In the genomic region with DNA sequence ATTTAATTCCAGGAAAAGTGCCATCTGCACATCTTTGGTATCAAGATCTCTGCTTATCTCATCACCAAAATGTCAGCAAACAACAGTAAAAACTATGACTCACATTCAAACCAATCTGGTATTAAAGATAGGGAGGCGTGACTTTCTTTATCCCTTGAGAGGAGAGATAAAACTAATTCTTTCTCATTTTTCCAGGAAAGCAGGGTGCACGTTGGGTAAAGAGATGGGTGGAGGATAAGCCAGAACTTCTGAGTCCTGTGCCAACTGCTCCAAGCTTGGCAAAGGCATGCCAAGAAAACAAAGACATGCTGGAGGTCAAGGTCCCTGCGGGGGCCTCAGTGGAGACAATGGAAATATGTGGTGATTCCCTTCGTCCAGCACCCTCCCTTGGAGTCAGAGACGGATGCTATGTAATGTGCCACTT, we compare ENCODE assay signal across 20 cellular contexts.
A peak's percentile ranks its signal among the peaks of the same experiment; 100 is the strongest.
DNase-seq lines count a peak whose midpoint lies in the region; ATAC-seq, FAIRE-seq and TF ChIP-seq lines count a peak whose summit lies in the region.
"Had no signal": no experiment of that assay in that cellular context is flagged by ENCODE, and none has a peak within 500 bp of the region (broad histone marks: within the 10 kb centered on the region; RNA-seq: fewer than 3 reads in every experiment).

No MANE protein-coding gene starts in this region.

- ATAC-seq in K562 = no peak

- H3K4me1 ChIP-seq in K562 (replicated peaks in 1 of 2; ENCODE audit: control insufficient read depth in 2 of 2, insufficient read depth in 2 of 2, low read length in 2 of 2) = peaks cover 4 to 14% of the 10 kb centered on the region in 2 experiments
- H3K4me1 ChIP-seq in parathyroid adenoma = peaks cover 11% of the 10 kb centered on the region
- H3K4me1 ChIP-seq in BE2C = no peaks in the 10 kb centered on the region

- H3K9me3 ChIP-seq in K562 (replicated peaks; ENCODE audit: control insufficient read depth, insufficient read depth, low read depth, low read length) = 0 out of 2 replicates have a peak, but pooled peaks cover 3% of the 10 kb centered on the region
- H3K9me3 ChIP-seq in parathyroid adenoma (ENCODE audit: control insufficient read depth, low read length) = no peaks in the 10 kb centered on the region
- no peaks in the 10 kb centered on the region; the same call in none of the 2 replicates for H3K9me3 ChIP-seq in BE2C

- POLR2A ChIA-PET in K562 (lab: Yijun Ruan, JAX) = no interaction called here

- H3K9ac ChIP-seq in K562 (ENCODE audit: insufficient read depth in 1 of 2, low read depth in 2 of 2, low read length in 2 of 2) (no peak overlapping the region), parathyroid adenoma (no peak overlapping the region)

- 10% methylated on average over 5 of the region's 5 CpGs for WGBS in K562 (ENCODE audit: insufficient coverage, low coverage, missing lambda C conversion rate)

- peak; percentile 97 for TF ChIP-seq EP300 in K562 (IDR thresholded peaks at IDR 0.05; ENCODE audit: low read length)

- TF ChIP-seq CTCF in K562 (IDR thresholded peaks at IDR 0.05 in 2 of 3, conservative IDR thresholded peaks at IDR 0.05 in 1 of 3; ENCODE audit: insufficient read depth in 2 of 3, low read depth in 1 of 3, low read length in 3 of 3) = no peak
- no peak for TF ChIP-seq CTCF in parathyroid adenoma (IDR thresholded peaks at IDR 0.05)
- TF ChIP-seq CTCF in BE2C (IDR thresholded peaks at IDR 0.05; ENCODE audit: low read depth, low read length) = no peak

- peak; percentile 10 for DNase-seq in EL
- DNase-seq in NCI-H226 = peak; percentile 47
- DNase-seq in K562 (ENCODE audit: extremely low read depth in 1 of 4, low spot score in 3 of 4) = peak in 3 of 4 experiments; percentile 31 to 34 (median 33)
- no peak for DNase-seq in BE2C
- no peak for DNase-seq in SHP77 treated with DMSO at 0.1 percent for 48 hours (lab: John Stamatoyannopoulos, UW)
- DNase-seq in epidermal melanocyte (ENCODE audit: insufficient read length, low spot score) = no peak
- DNase-seq: AML-193, DMS153, HFFc6, NCI-H1105 treated with DMSO at 0.1 percent for 48 hours, NCI-H1694, NCI-H2081 treated with DMSO at 0.1 percent for 48 hours, NCI-H510A, NCI-H748 treated with DMSO at 0.1 percent for 48 hours, Right ventricle myocardium superior had no signal

- in situ Hi-C loops in K562 (cut with MboI) = no loop called here

- H3K27me3 ChIP-seq in K562 (ENCODE audit: control insufficient read depth in 2 of 2, insufficient read depth in 2 of 2, low read length in 2 of 2) (no peaks in the 10 kb centered on the region), parathyroid adenoma (ENCODE audit: control insufficient read depth, insufficient read depth, low read length) (no peaks in the 10 kb centered on the region), BE2C (no peaks in the 10 kb centered on the region)

- H3K4me3 ChIP-seq in K562 (no peak overlapping the region), parathyroid adenoma (ENCODE audit: low read depth, low read length) (no peak overlapping the region), BE2C (ENCODE audit: low read depth, low read length) (no peak overlapping the region)
- H3K4me3 ChIP-seq: SK-N-MC had no signal

- no TSS peak for BruUV-seq in K562 (replicated peaks; lab: Mats Ljungman, UMichigan)

- TF ChIP-seq POLR2A in K562 (conservative IDR thresholded peaks at IDR 0.05) = no peak

- H3K9me1 ChIP-seq in K562 (ENCODE audit: control insufficient read depth, insufficient read depth, low read length) = no peaks in the 10 kb centered on the region

- H3K79me2 ChIP-seq in K562 (ENCODE audit: control insufficient read depth, insufficient read depth, low read length) = no peaks in the 10 kb centered on the region
- no peaks in the 10 kb centered on the region for H3K79me2 ChIP-seq in parathyroid adenoma

- intact Hi-C loops in K562 (cut with micrococcal nuclease) = no loop called here

- CTCF ChIA-PET in K562 (lab: Yijun Ruan, JAX; ENCODE audit: low intra/inter-chr PET ratio) = interaction anchor here (0.6 kb wide), 1 partner anchor 16 kb away, joined by 5 read pairs; no protein-coding TSS in a partner anchor

- no peak for FAIRE-seq in K562 (lab: Jason Lieb, UNC)
- FAIRE-seq: GM12892, HTR-8/SVneo had no signal

- H3K4me2 ChIP-seq in K562 (ENCODE audit: insufficient read depth, low read length) (no peak overlapping the region), parathyroid adenoma (ENCODE audit: low read length) (no peak overlapping the region)

- 0 out of 4 replicates have a peak, but pooled peaks of 1 of the 2 experiments have one; percentile 21 for TF ChIP-seq RAD21 in K562 (CRISPR knock-in tag; conservative IDR thresholded peaks at IDR 0.05 in 1 of 2, IDR thresholded peaks at IDR 0.05 in 1 of 2)

- no peaks in the 10 kb centered on the region for H3K36me3 ChIP-seq in K562 (ENCODE audit: control insufficient read depth, insufficient read depth, low read length)
- H3K36me3 ChIP-seq in parathyroid adenoma (ENCODE audit: control insufficient read depth, insufficient read depth, low read length) = no peaks in the 10 kb centered on the region
- H3K36me3 ChIP-seq in BE2C = no peaks in the 10 kb centered on the region

- no peaks in the 10 kb centered on the region for H4K20me1 ChIP-seq in K562 (replicated peaks; ENCODE audit: control insufficient read depth, insufficient read depth, low read length)

- H3K27ac ChIP-seq in K562 (ENCODE audit: extremely low read depth, low read depth, low read length) (no peak overlapping the region), parathyroid adenoma (peak overlapping the region; percentile 29)
- H3K27ac ChIP-seq: HL-60, SK-N-MC had no signal

- H2AFZ ChIP-seq in K562 (ENCODE audit: low read depth, low read length) (no peak overlapping the region), parathyroid adenoma (no peak overlapping the region)

TF ChIP-seq in K562, 482 proteins besides CTCF, POLR2A, EP300 and RAD21 (continues in another document):
- TF ChIP-seq, protein P1, sequence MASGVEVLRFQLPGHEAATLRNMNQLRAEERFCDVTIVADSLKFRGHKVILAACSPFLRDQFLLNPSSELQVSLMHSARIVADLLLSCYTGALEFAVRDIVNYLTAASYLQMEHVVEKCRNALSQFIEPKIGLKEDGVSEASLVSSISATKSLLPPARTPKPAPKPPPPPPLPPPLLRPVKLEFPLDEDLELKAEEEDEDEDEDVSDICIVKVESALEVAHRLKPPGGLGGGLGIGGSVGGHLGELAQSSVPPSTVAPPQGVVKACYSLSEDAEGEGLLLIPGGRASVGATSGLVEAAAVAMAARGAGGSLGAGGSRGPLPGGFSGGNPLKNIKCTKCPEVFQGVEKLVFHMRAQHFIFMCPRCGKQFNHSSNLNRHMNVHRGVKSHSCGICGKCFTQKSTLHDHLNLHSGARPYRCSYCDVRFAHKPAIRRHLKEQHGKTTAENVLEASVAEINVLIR (CRISPR knock-in tag; IDR thresholded peaks at IDR 0.05) = peak; percentile 35; the same call in 1 of the 2 replicates
- TF ChIP-seq NR2C1 (IDR thresholded peaks at IDR 0.05) = no peak
- peak; percentile 36; the same call in 1 of the 2 replicates for TF ChIP-seq NR2C1 (tag; IDR thresholded peaks at IDR 0.05)
- peak; percentile 80 for TF ChIP-seq KLF6 (CRISPR knock-in tag; IDR thresholded peaks at IDR 0.05; ENCODE audit: borderline replicate concordance)
- TF ChIP-seq, protein P2, sequence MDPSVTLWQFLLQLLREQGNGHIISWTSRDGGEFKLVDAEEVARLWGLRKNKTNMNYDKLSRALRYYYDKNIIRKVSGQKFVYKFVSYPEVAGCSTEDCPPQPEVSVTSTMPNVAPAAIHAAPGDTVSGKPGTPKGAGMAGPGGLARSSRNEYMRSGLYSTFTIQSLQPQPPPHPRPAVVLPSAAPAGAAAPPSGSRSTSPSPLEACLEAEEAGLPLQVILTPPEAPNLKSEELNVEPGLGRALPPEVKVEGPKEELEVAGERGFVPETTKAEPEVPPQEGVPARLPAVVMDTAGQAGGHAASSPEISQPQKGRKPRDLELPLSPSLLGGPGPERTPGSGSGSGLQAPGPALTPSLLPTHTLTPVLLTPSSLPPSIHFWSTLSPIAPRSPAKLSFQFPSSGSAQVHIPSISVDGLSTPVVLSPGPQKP (CRISPR knock-in tag; IDR thresholded peaks at IDR 0.05) = no peak
- TF ChIP-seq, protein P3, sequence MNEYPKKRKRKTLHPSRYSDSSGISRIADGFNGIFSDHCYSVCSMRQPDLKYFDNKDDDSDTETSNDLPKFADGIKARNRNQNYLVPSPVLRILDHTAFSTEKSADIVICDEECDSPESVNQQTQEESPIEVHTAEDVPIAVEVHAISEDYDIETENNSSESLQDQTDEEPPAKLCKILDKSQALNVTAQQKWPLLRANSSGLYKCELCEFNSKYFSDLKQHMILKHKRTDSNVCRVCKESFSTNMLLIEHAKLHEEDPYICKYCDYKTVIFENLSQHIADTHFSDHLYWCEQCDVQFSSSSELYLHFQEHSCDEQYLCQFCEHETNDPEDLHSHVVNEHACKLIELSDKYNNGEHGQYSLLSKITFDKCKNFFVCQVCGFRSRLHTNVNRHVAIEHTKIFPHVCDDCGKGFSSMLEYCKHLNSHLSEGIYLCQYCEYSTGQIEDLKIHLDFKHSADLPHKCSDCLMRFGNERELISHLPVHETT (CRISPR knock-in tag; conservative IDR thresholded peaks at IDR 0.05 in 1 of 2, IDR thresholded peaks at IDR 0.05 in 1 of 2) = peak in 1 of 2 experiments; percentile 80; a peak in 2 of 4 replicates
- TF ChIP-seq, protein P4, sequence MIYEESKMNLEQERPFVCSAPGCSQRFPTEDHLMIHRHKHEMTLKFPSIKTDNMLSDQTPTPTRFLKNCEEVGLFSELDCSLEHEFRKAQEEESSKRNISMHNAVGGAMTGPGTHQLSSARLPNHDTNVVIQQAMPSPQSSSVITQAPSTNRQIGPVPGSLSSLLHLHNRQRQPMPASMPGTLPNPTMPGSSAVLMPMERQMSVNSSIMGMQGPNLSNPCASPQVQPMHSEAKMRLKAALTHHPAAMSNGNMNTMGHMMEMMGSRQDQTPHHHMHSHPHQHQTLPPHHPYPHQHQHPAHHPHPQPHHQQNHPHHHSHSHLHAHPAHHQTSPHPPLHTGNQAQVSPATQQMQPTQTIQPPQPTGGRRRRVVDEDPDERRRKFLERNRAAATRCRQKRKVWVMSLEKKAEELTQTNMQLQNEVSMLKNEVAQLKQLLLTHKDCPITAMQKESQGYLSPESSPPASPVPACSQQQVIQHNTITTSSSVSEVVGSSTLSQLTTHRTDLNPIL (CRISPR knock-in tag; IDR thresholded peaks at IDR 0.05) = 0 out of 2 replicates have a peak, but pooled peaks have one; percentile 23
- TF ChIP-seq TAF15 (IDR thresholded peaks at IDR 0.05; ENCODE audit: low read depth, low read length) = no peak
- peak; percentile 90 for TF ChIP-seq MTA1 (IDR thresholded peaks at IDR 0.05; ENCODE audit: borderline replicate concordance)
- peak; percentile 91 for TF ChIP-seq TAL1 (IDR thresholded peaks at IDR 0.05)
- TF ChIP-seq ETV6 (IDR thresholded peaks at IDR 0.05; ENCODE audit: borderline replicate concordance in 1 of 2, low read depth in 2 of 2, low read length in 1 of 2) = peak in 1 of 2 experiments; percentile 38; a peak in 1 of 4 replicates
- no peak for TF ChIP-seq ETV6 (CRISPR knock-in tag; IDR thresholded peaks at IDR 0.05; ENCODE audit: borderline replicate concordance)
- peak; percentile 39 for TF ChIP-seq FOS (IDR thresholded peaks at IDR 0.05; ENCODE audit: extremely low read depth, insufficient read length)
- peak; percentile 27; the same call in 1 of the 2 replicates for TF ChIP-seq MTA3 (IDR thresholded peaks at IDR 0.05; ENCODE audit: borderline replicate concordance)

Comparison
In these comparisons a context has a peak if more than half of its experiments do, and no peak if none do; other contexts are left out.
1. DNase-seq: peak in EL (single experiment), NCI-H226 (single experiment) and K562 (3 of 4); none in BE2C (single experiment), SHP77 treated with DMSO at 0.1 percent for 48 hours (single experiment) and epidermal melanocyte (single experiment).